Comparison of ENCODE assay signal across 17 cellular contexts in genomic region chr12:77054856-77055255, GRCh38. TPM values are rescaled to one million over a fixed set of nuclear protein-coding genes. Genes with fewer than 3 reads are reported as not detected.
A peak's percentile ranks its signal among the peaks of the same experiment; 100 is the strongest.
DNase-seq lines count a peak whose midpoint lies in the region; ATAC-seq and TF ChIP-seq lines count a peak whose summit lies in the region.
"Had no signal": no experiment of that assay in that cellular context is flagged by ENCODE, and none has a peak within 500 bp of the region (broad histone marks: within the 10 kb centered on the region; RNA-seq: fewer than 3 reads in every experiment).

No MANE protein-coding gene starts in this region.

- no peaks in the 10 kb centered on the region for H3K9me3 Mint-ChIP-seq in endodermal cell
- H3K9me3 Mint-ChIP-seq: CD4-positive, CD25-positive, alpha-beta regulatory T cell; CD8-positive, alpha-beta memory T cell; GM23338; IgD-negative memory B cell had no signal

- no peak overlapping the region for H3K4me2 ChIP-seq in IMR-90 (ENCODE audit: low read depth, low read length)
- H3K4me2 ChIP-seq: GM23338 had no signal

- H3K27ac Mint-ChIP-seq in endodermal cell: peak overlapping the region; percentile 10
- H3K27ac Mint-ChIP-seq: CD4-positive, CD25-positive, alpha-beta regulatory T cell; CD8-positive, alpha-beta memory T cell; GM23338; IgD-negative memory B cell had no signal

- peaks cover 17% of the 10 kb centered on the region for H3K36me3 Mint-ChIP-seq in endodermal cell (ENCODE audit: low read depth)
- H3K36me3 Mint-ChIP-seq: CD4-positive, CD25-positive, alpha-beta regulatory T cell; CD8-positive, alpha-beta memory T cell had no signal

- no peaks in the 10 kb centered on the region for H3K9me3 ChIP-seq in IMR-90 (ENCODE audit: control insufficient read depth, insufficient read depth, low read length)
- H3K9me3 ChIP-seq in endodermal cell (ENCODE audit: control insufficient read depth, low read length): no peaks in the 10 kb centered on the region
- no peaks in the 10 kb centered on the region for H3K9me3 ChIP-seq in heart left ventricle
- no peaks in the 10 kb centered on the region for H3K9me3 ChIP-seq in gastrocnemius medialis
- H3K9me3 ChIP-seq: BE2C had no signal

- H3K4me3 Mint-ChIP-seq in endodermal cell: no peak overlapping the region
- H3K4me3 Mint-ChIP-seq: CD4-positive, CD25-positive, alpha-beta regulatory T cell; CD8-positive, alpha-beta memory T cell; GM23338; IgD-negative memory B cell had no signal

- H2BK120ac ChIP-seq in IMR-90 (ENCODE audit: low read depth, low read length): no peak overlapping the region

- POLR2A ChIA-PET in IMR-90 (lab: Charles Lee; ENCODE audit: unreplicated experiment): no interaction called here

- H4K5ac ChIP-seq in IMR-90 (ENCODE audit: low read depth, low read length): peak overlapping the region; percentile 65; the same call in 1 of the 2 replicates

- no peak overlapping the region for H2AK9ac ChIP-seq in IMR-90 (replicated peaks; ENCODE audit: low read depth, low read length, poor library complexity)

- H3K14ac ChIP-seq in IMR-90 (replicated peaks; ENCODE audit: low read depth, low read length): no peak overlapping the region

- TF ChIP-seq CTCF in IMR-90 (conservative IDR thresholded peaks at IDR 0.05; ENCODE audit: low read depth, low read length): no peak
- TF ChIP-seq CTCF in endodermal cell (conservative IDR thresholded peaks at IDR 0.05): no peak
- TF ChIP-seq CTCF in fibroblast of the aortic adventitia (IDR thresholded peaks at IDR 0.05; ENCODE audit: insufficient read depth, low read length): no peak
- TF ChIP-seq CTCF in heart left ventricle (IDR thresholded peaks at IDR 0.05): no peak
- TF ChIP-seq CTCF in gastrocnemius medialis (IDR thresholded peaks at IDR 0.05 in 4 of 5, conservative IDR thresholded peaks at IDR 0.05 in 1 of 5): no peak

- H2BK5ac ChIP-seq in IMR-90 (ENCODE audit: low read depth, low read length, poor library complexity, severe bottlenecking): no peak overlapping the region

- no CpG with 5 or more reads among the region's 4 CpGs for WGBS in IMR-90 (ENCODE audit: extremely low coverage in 2 of 2, insufficient read length in 1 of 2), 2 experiments
- WGBS in endodermal cell (ENCODE audit: insufficient coverage in 1 of 2, insufficient read length in 1 of 2), 2 experiments: 98 to 100% methylated on average over 1 to 4 of the region's 4 CpGs
- 92 to 97% (median 96%) methylated on average over 4 of the region's 4 CpGs for WGBS in heart left ventricle, 4 donors

- no peak overlapping the region for H2AK5ac ChIP-seq in IMR-90 (ENCODE audit: low read depth, low read length)

- TF ChIP-seq POLR2A in IMR-90 (IDR thresholded peaks at IDR 0.05; ENCODE audit: low read depth, low read length) (no peak), heart left ventricle (IDR thresholded peaks at IDR 0.05) (no peak), gastrocnemius medialis (IDR thresholded peaks at IDR 0.05) (no peak)

- no peak overlapping the region for H3K4me3 ChIP-seq in IMR-90 (ENCODE audit: insufficient read depth, low read depth, low read length)
- H3K4me3 ChIP-seq in endodermal cell (ENCODE audit: low read length): no peak overlapping the region
- no peak overlapping the region for H3K4me3 ChIP-seq in fibroblast of the aortic adventitia (ENCODE audit: low read depth, low read length)
- no peak overlapping the region for H3K4me3 ChIP-seq in heart left ventricle
- H3K4me3 ChIP-seq in gastrocnemius medialis: no peak overlapping the region
- H3K4me3 ChIP-seq: GM23338 had no signal

- ATAC-seq in IMR-90 (ENCODE audit: low read depth) (no peak), heart left ventricle (no peak), gastrocnemius medialis (no peak)
- ATAC-seq: GM23338 had no signal

- H3K27ac ChIP-seq in IMR-90 (ENCODE audit: insufficient read depth, low read length) (no peak overlapping the region), endodermal cell (ENCODE audit: low read depth, low read length) (no peak overlapping the region), heart left ventricle (no peak overlapping the region), gastrocnemius medialis (no peak overlapping the region)

- H4K20me1 ChIP-seq in IMR-90 (ENCODE audit: insufficient read depth, low read length): no peaks in the 10 kb centered on the region

- H3K18ac ChIP-seq in IMR-90 (ENCODE audit: low read depth, low read length): no peak overlapping the region

- H3K27me3 Mint-ChIP-seq in endodermal cell (ENCODE audit: insufficient read depth): no peaks in the 10 kb centered on the region
- H3K27me3 Mint-ChIP-seq: CD4-positive, CD25-positive, alpha-beta regulatory T cell; CD8-positive, alpha-beta memory T cell; IgD-negative memory B cell had no signal

- no peak overlapping the region for H4K91ac ChIP-seq in IMR-90 (ENCODE audit: insufficient read depth, low read depth, low read length)

- no peak overlapping the region for H2BK20ac ChIP-seq in IMR-90 (ENCODE audit: low read depth, low read length)

- no peak overlapping the region for H2BK15ac ChIP-seq in IMR-90 (ENCODE audit: low read depth, low read length)

- no peak overlapping the region for H2AFZ ChIP-seq in IMR-90 (replicated peaks; ENCODE audit: low read length, poor library complexity)
- H2AFZ ChIP-seq: GM23338 had no signal

- intact Hi-C loops in IMR-90 (cut with micrococcal nuclease) (loop anchor here (5.0 kb wide), 1 partner anchor 632 kb away; no protein-coding TSS in a partner anchor), heart left ventricle (cut with DNase I) (loop anchor here in 2 of 10 donors (10.0 kb wide), 2 partner anchors 630 to 640 kb away; no protein-coding TSS in a partner anchor), gastrocnemius medialis (cut with DNase I; ENCODE audit: low total_unique reads) (no loop called here)

- no peak overlapping the region for H3K56ac ChIP-seq in IMR-90 (ENCODE audit: extremely low read depth, insufficient read depth, low read length)

- in situ Hi-C loops in IMR-90 (cut with MboI; ENCODE audit: low sequenced_read_pairs): loop anchor here (25.0 kb wide), 1 partner anchor 882 kb away; no protein-coding TSS in a partner anchor
- in situ Hi-C loops in gastrocnemius medialis (cut with MboI; ENCODE audit: low sequenced_read_pairs in 4 of 4): no loop called here

- no peak overlapping the region for H3K4ac ChIP-seq in IMR-90 (ENCODE audit: low read depth, low read length)

- TF ChIP-seq RAD21 in IMR-90 (IDR thresholded peaks at IDR 0.05; ENCODE audit: low read length): no peak

- H3K9ac ChIP-seq in IMR-90 (ENCODE audit: low read depth, low read length) (no peak overlapping the region), endodermal cell (ENCODE audit: extremely low read depth, low read length, poor library complexity, severe bottlenecking) (no peak overlapping the region)

- no peak for DNase-seq in IMR-90
- DNase-seq in endodermal cell: no peak
- peak; percentile 41 for DNase-seq in fibroblast of the aortic adventitia (ENCODE audit: low read depth)
- DNase-seq in iPS-NIHi11 (ENCODE audit: low spot score): no peak
- no peak for DNase-seq in heart left ventricle
- no peak for DNase-seq in gastrocnemius medialis
- DNase-seq: ACHN; BE2C; C1 segment of cervical spinal cord; CD4-positive, CD25-positive, alpha-beta regulatory T cell; CD8-positive, alpha-beta memory T cell; COR-L47; DMS 273 treated with DMSO at 0.1 percent for 48 hours; DMS53; HCEC 1CT had no signal

- H3K27me3 ChIP-seq in IMR-90 (ENCODE audit: control insufficient read depth, insufficient read depth, low read length) (no peaks in the 10 kb centered on the region), endodermal cell (ENCODE audit: control insufficient read depth, insufficient read depth, low read length, poor library complexity, severe bottlenecking) (no peaks in the 10 kb centered on the region), heart left ventricle (no peaks in the 10 kb centered on the region), gastrocnemius medialis (peaks cover 0 to under 1% (median 0%) of the 10 kb centered on the region in 3 donors)
- H3K27me3 ChIP-seq: BE2C had no signal

- BruUV-seq in IMR-90 (replicated peaks; lab: Mats Ljungman, UMichigan): no TSS peak

- no peak overlapping the region for H4K8ac ChIP-seq in IMR-90 (ENCODE audit: low read depth in 2 of 2, low read length in 2 of 2)

- H3K36me3 ChIP-seq in IMR-90 (ENCODE audit: control insufficient read depth, insufficient read depth, low read length) (peaks cover 1% of the 10 kb centered on the region; the same call in 1 of the 2 replicates), endodermal cell (ENCODE audit: control insufficient read depth, insufficient read depth, low read length) (peaks cover 41% of the 10 kb centered on the region), heart left ventricle (no peaks in the 10 kb centered on the region), gastrocnemius medialis (no peaks in the 10 kb centered on the region)

- peaks cover 6% of the 10 kb centered on the region for H3K9me1 ChIP-seq in IMR-90 (ENCODE audit: insufficient read depth, low read length)

- no peak overlapping the region for H3K23ac ChIP-seq in IMR-90 (ENCODE audit: low read depth, low read length)

- H3K4me1 Mint-ChIP-seq in endodermal cell: no peaks in the 10 kb centered on the region

- CTCF ChIA-PET in IMR-90 (lab: Yijun Ruan, JAX): interaction anchor here (0.6 kb wide), 1 partner anchor 353 kb away, joined by 3 read pairs; no protein-coding TSS in a partner anchor

- dilution Hi-C loops in IMR-90 (cut with HindIII; ENCODE audit: low sequenced_read_pairs, unreplicated experiment): no loop called here

- peaks cover 25 to 52% of the 10 kb centered on the region in 2 experiments for H3K79me1 ChIP-seq in IMR-90 (ENCODE audit: low read depth in 1 of 2, low read length in 2 of 2)

- H3K4me1 ChIP-seq in IMR-90 (ENCODE audit: control insufficient read depth, insufficient read depth, low read length) (peaks cover 4% of the 10 kb centered on the region; the same call in 1 of the 2 replicates), endodermal cell (ENCODE audit: control insufficient read depth, insufficient read depth, low read length) (no peaks in the 10 kb centered on the region), heart left ventricle (no peaks in the 10 kb centered on the region), gastrocnemius medialis (no peaks in the 10 kb centered on the region)
- H3K4me1 ChIP-seq: BE2C had no signal

TF ChIP-seq in IMR-90, 13 proteins besides CTCF, POLR2A, EP300 and RAD21 (continues in another document):
- no peak for TF ChIP-seq MXI1 (IDR thresholded peaks at IDR 0.05; ENCODE audit: borderline replicate concordance, low read depth, low read length)
- TF ChIP-seq BHLHE40 (IDR thresholded peaks at IDR 0.05; ENCODE audit: low read depth, low read length): no peak
- TF ChIP-seq RFX5 (IDR thresholded peaks at IDR 0.05; ENCODE audit: low read depth, low read length): no peak

RNA-seq across cellular contexts. Expression of gene E2F7, which starts 10.5 kb away (rescaled TPM):
- total RNA-seq in IMR-90 (2012; rRNA removed) (8.1 and 10.3 TPM in 2 replicates), endodermal cell (10 to 100 TPM; 21.0 to 21.2 TPM), fibroblast of the aortic adventitia (ENCODE audit: low replicate concordance) (2.3 and 23.4 TPM in 2 replicates), heart left ventricle (1 to 10 TPM in 1 of 9 donors, under 1 TPM in 6, not detected in 2; 0.04 to 1.5 (median 0.14) TPM), gastrocnemius medialis (not detected)
- polyA plus RNA-seq in IMR-90 (2012; rRNA removed) (6.0 TPM in 2 replicates), heart left ventricle (under 1 TPM; 0.08 to 0.11 TPM)
- polyA plus RNA-seq in IMR-90 (2012; cell fraction: cytosol; rRNA removed): 1.3 and 1.8 TPM in 2 replicates
- polyA plus RNA-seq in IMR-90 (2012; cell fraction: nucleus; rRNA removed; ENCODE audit: low replicate concordance): 7.1 and 9.3 TPM in 2 replicates
- polyA plus RNA-seq in endodermal cell (2013, experiment 1 of 2): 19.1 TPM
- 17.2 TPM for polyA plus RNA-seq in endodermal cell (2013, experiment 2 of 2)
- polyA plus RNA-seq: CD8-positive, alpha-beta memory T cell; IgD-negative memory B cell had no signal
